17 cellular contexts compared by ENCODE assay signal in genomic region chr2:74291217-74291551, GRCh38. TPM values are rescaled to one million over a fixed set of nuclear protein-coding genes. Genes with fewer than 3 reads are reported as not detected.
DNase-seq lines count a peak whose midpoint lies in the region; ATAC-seq and TF ChIP-seq lines count a peak whose summit lies in the region.
"Had no signal": no experiment of that assay in that cellular context is flagged by ENCODE, and none has a peak within 500 bp of the region (broad histone marks: within the 10 kb centered on the region; RNA-seq: fewer than 3 reads in every experiment).

No MANE protein-coding gene starts in this region.

- no peaks in the 10 kb centered on the region for H3K79me1 ChIP-seq in H9 (ENCODE audit: insufficient read depth, low read depth, low read length, poor library complexity, severe bottlenecking)

- no peak overlapping the region for H3K56ac ChIP-seq in H9 (ENCODE audit: insufficient read length, low read depth, low read length)

- H3K27ac Mint-ChIP-seq in activated CD4-positive, alpha-beta T cell treated with anti-CD3 and anti-CD28 coated beads, Interleukin-2, amount 10 ng/mL, durations not matched to agents 24 days and 14 days, result peak overlapping the region; percentile 25
- H3K27ac Mint-ChIP-seq in activated CD8-positive, alpha-beta T cell treated with anti-CD3 and anti-CD28 coated beads for 36 hours, result peak overlapping the region; percentile 85
- H3K27ac Mint-ChIP-seq in H9, result no peak overlapping the region

- peaks cover 13% of the 10 kb centered on the region for H3K4me1 ChIP-seq in parathyroid adenoma
- H3K4me1 ChIP-seq in H9 (ENCODE audit: insufficient read depth, low read length), result no peaks in the 10 kb centered on the region
- H3K4me1 ChIP-seq: A549, uterus had no signal

- no peaks in the 10 kb centered on the region for H3K9me3 Mint-ChIP-seq in activated CD4-positive, alpha-beta T cell treated with anti-CD3 and anti-CD28 coated beads, Interleukin-2, amount 10 ng/mL, durations not matched to agents 24 days and 14 days
- no peaks in the 10 kb centered on the region for H3K9me3 Mint-ChIP-seq in activated CD8-positive, alpha-beta T cell treated with anti-CD3 and anti-CD28 coated beads for 36 hours
- no peaks in the 10 kb centered on the region for H3K9me3 Mint-ChIP-seq in H9
- H3K9me3 Mint-ChIP-seq: activated T-helper 1 cell treated with anti-CD3 and anti-CD28 coated beads, Interleukin-12 subunit alpha, Interleukin-12 subunit beta, Interleukin-2, Interleukin-4 antibody, amounts not matched to agents 30 ng/mL and 10 ng/mL and 1 ng/mL, durations not matched to agents 14 hours and 24 hours and 36 hours had no signal

- H3K9me3 ChIP-seq in parathyroid adenoma (ENCODE audit: control insufficient read depth, low read length), result no peaks in the 10 kb centered on the region
- no peaks in the 10 kb centered on the region for H3K9me3 ChIP-seq in H9 (ENCODE audit: control insufficient read depth, low read depth, low read length)
- H3K9me3 ChIP-seq: A549, HAP-1, uterus had no signal

- no peak overlapping the region for H2BK20ac ChIP-seq in H9 (ENCODE audit: low read depth, low read length, poor library complexity, severe bottlenecking)

- no peak overlapping the region for H2AK5ac ChIP-seq in H9 (ENCODE audit: insufficient read length, low read length)

- H3K4me3 Mint-ChIP-seq in activated CD4-positive, alpha-beta T cell treated with anti-CD3 and anti-CD28 coated beads, Interleukin-2, amount 10 ng/mL, durations not matched to agents 24 days and 14 days, result no peak overlapping the region
- H3K4me3 Mint-ChIP-seq in activated CD8-positive, alpha-beta T cell treated with anti-CD3 and anti-CD28 coated beads for 36 hours, result no peak overlapping the region
- no peak overlapping the region for H3K4me3 Mint-ChIP-seq in H9
- H3K4me3 Mint-ChIP-seq: activated T-helper 1 cell treated with anti-CD3 and anti-CD28 coated beads, Interleukin-12 subunit alpha, Interleukin-12 subunit beta, Interleukin-2, Interleukin-4 antibody, amounts not matched to agents 30 ng/mL and 10 ng/mL and 1 ng/mL, durations not matched to agents 14 hours and 24 hours and 36 hours had no signal

- no peak overlapping the region for H2BK120ac ChIP-seq in H9 (ENCODE audit: low read depth, low read length, poor library complexity, severe bottlenecking)

- H3K36me3 ChIP-seq in parathyroid adenoma (ENCODE audit: control insufficient read depth, insufficient read depth, low read length), result no peaks in the 10 kb centered on the region
- H3K36me3 ChIP-seq: HAP-1, uterus had no signal

- H4K5ac ChIP-seq in H9 (ENCODE audit: insufficient read length, low read depth, low read length), result no peak overlapping the region

- intact Hi-C loops in activated CD4-positive, alpha-beta T cell treated with anti-CD3 and anti-CD28 coated beads, Interleukin-2, amount 10 ng/mL, durations not matched to agents 24 days and 14 days (cut with micrococcal nuclease), result no loop called here
- intact Hi-C loops in activated CD8-positive, alpha-beta T cell treated with anti-CD3 and anti-CD28 coated beads for 36 hours (cut with micrococcal nuclease), result no loop called here

- no peaks in the 10 kb centered on the region for H3K23me2 ChIP-seq in H9 (ENCODE audit: insufficient read length, low read depth, low read length, poor library complexity, severe bottlenecking)

- no peak overlapping the region for H3K23ac ChIP-seq in H9 (ENCODE audit: insufficient read length, low read depth, low read length)

- H3K79me2 ChIP-seq in parathyroid adenoma (no peaks in the 10 kb centered on the region), H9 (ENCODE audit: insufficient read depth, low read length) (no peaks in the 10 kb centered on the region)

- ATAC-seq in HG02981 (IDR thresholded peaks at IDR 0.05; ENCODE audit: unreplicated experiment), result peak; percentile 18
- ATAC-seq in activated CD8-positive, alpha-beta T cell treated with anti-CD3 and anti-CD28 coated beads for 36 hours, result no peak

- no CpG with 5 or more reads among the region's 2 CpGs for WGBS in H9 (ENCODE audit: extremely low coverage, insufficient read length, low lambda C conversion rate)

- CTCF ChIA-PET in activated CD8-positive, alpha-beta T cell treated with anti-CD3 and anti-CD28 coated beads for 36 hours (lab: Charles Lee), result interaction anchor here (1.1 to 5.8 kb wide), 4 partner anchors 13 to 44 kb away, joined by 3 to 39 read pairs (median 4); no protein-coding TSS in a partner anchor

- H3K18ac ChIP-seq in H9 (ENCODE audit: insufficient read length, low read depth, low read length), result no peak overlapping the region

- H4K8ac ChIP-seq in H9 (replicated peaks; ENCODE audit: insufficient read length, low read depth, low read length), result no peak overlapping the region

- no peak overlapping the region for H3T11ph ChIP-seq in H9 (ENCODE audit: low read length)

- H3K9ac ChIP-seq in parathyroid adenoma (no peak overlapping the region), H9 (ENCODE audit: extremely low read depth, insufficient read length, low read length) (no peak overlapping the region)

- H3K27me3 ChIP-seq in parathyroid adenoma (ENCODE audit: control insufficient read depth, insufficient read depth, low read length) (no peaks in the 10 kb centered on the region), H9 (ENCODE audit: insufficient read depth, low read length) (no peaks in the 10 kb centered on the region)
- H3K27me3 ChIP-seq: uterus had no signal

- no peak overlapping the region for H3K4ac ChIP-seq in H9 (ENCODE audit: low read depth, low read length)

- no peak overlapping the region for H3K14ac ChIP-seq in H9 (ENCODE audit: insufficient read depth, low read length)

- POLR2A ChIA-PET in activated CD8-positive, alpha-beta T cell treated with anti-CD3 and anti-CD28 coated beads for 36 hours (lab: Charles Lee), result interaction anchor here (1.0 to 1.5 kb wide), 3 partner anchors 16 to 191 kb away, joined by 3 to 4 read pairs (median 3); no protein-coding TSS in a partner anchor

- H3K27ac ChIP-seq in parathyroid adenoma (peak overlapping the region; percentile 43), H9 (ENCODE audit: insufficient read length, low read depth, low read length) (no peak overlapping the region)
- H3K27ac ChIP-seq: A549, uterus had no signal

- peak overlapping the region; percentile 83 for H2AFZ ChIP-seq in parathyroid adenoma
- H2AFZ ChIP-seq in H9 (ENCODE audit: low read length), result no peak overlapping the region

- H3K36me3 Mint-ChIP-seq in activated CD4-positive, alpha-beta T cell treated with anti-CD3 and anti-CD28 coated beads, Interleukin-2, amount 10 ng/mL, durations not matched to agents 24 days and 14 days (ENCODE audit: low read depth), result no peaks in the 10 kb centered on the region
- no peaks in the 10 kb centered on the region for H3K36me3 Mint-ChIP-seq in activated CD8-positive, alpha-beta T cell treated with anti-CD3 and anti-CD28 coated beads for 36 hours (ENCODE audit: low read depth)
- H3K36me3 Mint-ChIP-seq in H9 (ENCODE audit: insufficient read depth in 1 of 3, low read depth in 3 of 3), result no peaks in the 10 kb centered on the region

- no peaks in the 10 kb centered on the region for H4K20me1 ChIP-seq in H9 (ENCODE audit: control insufficient read depth, insufficient read depth, insufficient read length)

- no peak overlapping the region for H2BK5ac ChIP-seq in H9 (ENCODE audit: insufficient read length, low read length)

- H3K4me1 Mint-ChIP-seq in activated CD4-positive, alpha-beta T cell treated with anti-CD3 and anti-CD28 coated beads, Interleukin-2, amount 10 ng/mL, durations not matched to agents 24 days and 14 days, result peaks cover 11% of the 10 kb centered on the region
- peaks cover 16% of the 10 kb centered on the region for H3K4me1 Mint-ChIP-seq in activated CD8-positive, alpha-beta T cell treated with anti-CD3 and anti-CD28 coated beads for 36 hours (ENCODE audit: low read depth)
- H3K4me1 Mint-ChIP-seq in H9, result no peaks in the 10 kb centered on the region; a peak in 2 of 4 replicates

- H4K91ac ChIP-seq in H9 (ENCODE audit: insufficient read length, low read depth, low read length), result no peak overlapping the region

- H3K4me2 ChIP-seq in parathyroid adenoma (ENCODE audit: low read length) (no peak overlapping the region), H9 (ENCODE audit: insufficient read depth, insufficient read length, low read length) (no peak overlapping the region)
- H3K4me2 ChIP-seq: A549 had no signal

- no peak overlapping the region for H3K4me3 ChIP-seq in parathyroid adenoma (ENCODE audit: low read depth, low read length)
- H3K4me3 ChIP-seq: A549, HAP-1, uterus had no signal

- no peak for TF ChIP-seq CTCF in activated CD8-positive, alpha-beta T cell treated with anti-CD3 and anti-CD28 coated beads for 36 hours (IDR thresholded peaks at IDR 0.05)
- TF ChIP-seq CTCF in parathyroid adenoma (IDR thresholded peaks at IDR 0.05) (no peak), H9 (conservative IDR thresholded peaks at IDR 0.05) (no peak)

- no peak overlapping the region for H2BK15ac ChIP-seq in H9 (ENCODE audit: low read depth, low read length)

- no peaks in the 10 kb centered on the region for H3K27me3 Mint-ChIP-seq in activated CD4-positive, alpha-beta T cell treated with anti-CD3 and anti-CD28 coated beads, Interleukin-2, amount 10 ng/mL, durations not matched to agents 24 days and 14 days
- H3K27me3 Mint-ChIP-seq in activated CD8-positive, alpha-beta T cell treated with anti-CD3 and anti-CD28 coated beads for 36 hours, result no peaks in the 10 kb centered on the region
- no peaks in the 10 kb centered on the region; the same call in 1 of the 2 replicates for H3K27me3 Mint-ChIP-seq in H9 (ENCODE audit: low read depth)

- DNase-seq in activated CD4-positive, alpha-beta T cell treated with anti-CD3 and anti-CD28 coated beads, Interleukin-2, amount 10 ng/mL, durations not matched to agents 24 days and 14 days, result no peak
- DNase-seq in activated CD4-positive, alpha-beta T cell treated with anti-CD3 and anti-CD28 coated beads for 4 hours, result no peak
- no peak for DNase-seq in activated CD8-positive, alpha-beta T cell treated with anti-CD3 and anti-CD28 coated beads for 36 hours
- DNase-seq in H9, result no peak
- no peak for DNase-seq in GM03348 (ENCODE audit: low spot score)
- no peak for DNase-seq in T-helper 9 cell
- DNase-seq: DMS153, glutamatergic neuron, NCI-H1436 treated with DMSO at 0.1 percent for 48 hours, NCI-H526, nucleus accumbens, uterus had no signal

- no peak overlapping the region for H2BK12ac ChIP-seq in H9 (ENCODE audit: insufficient read length, low read depth, low read length)

RNA-seq across cellular contexts. Expression of gene SLC4A5, which starts 52.0 kb away (rescaled TPM):
- total RNA-seq in activated CD4-positive, alpha-beta T cell treated with anti-CD3 and anti-CD28 coated beads, Interleukin-2, amount 10 ng/mL, durations not matched to agents 24 days and 14 days, result 0.93 and 1.4 TPM in 2 replicates
- total RNA-seq in activated CD8-positive, alpha-beta T cell treated with anti-CD3 and anti-CD28 coated beads for 36 hours, result 1 to 10 TPM; 1.8 to 2.0 TPM
- 0.42 and 0.50 TPM in 2 replicates for total RNA-seq in H9 (2021)

Comparison
In these comparisons a context has a peak if more than half of its experiments do, and no peak if none do; other contexts are left out.
1. H3K27ac Mint-ChIP-seq: peak in activated CD4-positive, alpha-beta T cell treated with anti-CD3 and anti-CD28 coated beads, Interleukin-2, amount 10 ng/mL, durations not matched to agents 24 days and 14 days (single experiment) and activated CD8-positive, alpha-beta T cell treated with anti-CD3 and anti-CD28 coated beads for 36 hours (single experiment); none in H9 (0 of 3).